Comparison of ENCODE assay signal across 17 cellular contexts in genomic region chr16:3590736-3591435, GRCh38. TPM values are rescaled to one million over a fixed set of nuclear protein-coding genes. Genes with fewer than 3 reads are reported as not detected.
DNase-seq lines count a peak whose midpoint lies in the region; ATAC-seq and TF ChIP-seq lines count a peak whose summit lies in the region.
"Had no signal": no experiment of that assay in that cellular context is flagged by ENCODE, and none has a peak within 500 bp of the region (broad histone marks: within the 10 kb centered on the region; RNA-seq: fewer than 3 reads in every experiment).

No MANE protein-coding gene starts in this region.

- TF ChIP-seq CTCF in A673 (conservative IDR thresholded peaks at IDR 0.05; ENCODE audit: low read depth, low read length): no peak
- no peak for TF ChIP-seq CTCF in GM13977 (IDR thresholded peaks at IDR 0.05; ENCODE audit: extremely low read depth, insufficient read depth, missing control alignments)
- TF ChIP-seq CTCF in Panc1 (IDR thresholded peaks at IDR 0.05): no peak
- no peak for TF ChIP-seq CTCF in gastrocnemius medialis (IDR thresholded peaks at IDR 0.05 in 4 of 5, conservative IDR thresholded peaks at IDR 0.05 in 1 of 5)

- intact Hi-C loops in A673 (cut with micrococcal nuclease; ENCODE audit: unreplicated experiment) (no loop called here), Panc1 (cut with micrococcal nuclease; ENCODE audit: unreplicated experiment) (no loop called here), gastrocnemius medialis (cut with DNase I; ENCODE audit: low total_unique reads) (no loop called here)

- no peak for DNase-seq in A673 (ENCODE audit: low spot score)
- DNase-seq in GM13977 (ENCODE audit: low spot score): peak; percentile 19
- DNase-seq in Panc1 (ENCODE audit: low read depth, low spot score): no peak
- no peak for DNase-seq in NCI-H82 (lab: John Stamatoyannopoulos, UW)
- no peak for DNase-seq in gastrocnemius medialis
- no peak for DNase-seq in NCI-H2171 treated with DMSO at 0.1 percent for 48 hours (lab: John Stamatoyannopoulos, UW)
- DNase-seq: activated effector memory CD4-positive, alpha-beta T cell treated with anti-CD3 and anti-CD28 coated beads, Interleukin-2, amount 50 U/mL, for 16 hours; amygdala; Calu3; endodermal cell; NCI-H2171; NCI-H748 treated with DMSO at 0.1 percent for 48 hours; stimulated activated CD4-positive, alpha-beta T cell treated with anti-CD3 and anti-CD28 coated beads, Interleukin-2, amount 100 ng/mL, for 48 hours; substantia nigra had no signal

- POLR2A ChIA-PET in A673 (lab: Charles Lee; ENCODE audit: low non-redundant PET) (no interaction called here), Panc1 (lab: Charles Lee) (no interaction called here)

- H3K27ac ChIP-seq in A673 (ENCODE audit: low read depth, low read length, poor library complexity, severe bottlenecking) (no peak overlapping the region), Panc1 (ENCODE audit: low read length) (no peak overlapping the region), gastrocnemius medialis (no peak overlapping the region)

- CTCF ChIA-PET in A673 (lab: Charles Lee) (no interaction called here), Panc1 (lab: Charles Lee) (no interaction called here)

- in situ Hi-C loops in GM13977 (cut with MboI; ENCODE audit: low pct_unique_long_range_greater_than_20kb, low sequenced_read_pairs, unreplicated experiment) (no loop called here), Panc1 (cut with HindIII; ENCODE audit: low pct_unique_long_range_greater_than_20kb, low sequenced_read_pairs) (no loop called here), gastrocnemius medialis (cut with MboI; ENCODE audit: low sequenced_read_pairs in 4 of 4) (no loop called here)

- H3K4me3 ChIP-seq in A673 (ENCODE audit: low read depth, low read length, poor library complexity, severe bottlenecking) (no peak overlapping the region), Panc1 (ENCODE audit: low read depth in 2 of 2, low read length in 2 of 2) (no peak overlapping the region), gastrocnemius medialis (no peak overlapping the region)

- BruUV-seq in A673 (replicated peaks; lab: Mats Ljungman, UMichigan) (TSS peak; percentile 51), Panc1 (replicated peaks; lab: Mats Ljungman, UMichigan) (TSS peak; percentile 81)

- ATAC-seq in Panc1 (no peak), esophagus mucosa (peak; percentile 78), gastrocnemius medialis (no peak), GM18873 (IDR thresholded peaks at IDR 0.05; ENCODE audit: low FRiP score, unreplicated experiment) (no peak)

- TF ChIP-seq POLR2A in gastrocnemius medialis (IDR thresholded peaks at IDR 0.05): no peak

- no peaks in the 10 kb centered on the region for H3K27me3 ChIP-seq in A673 (replicated peaks; ENCODE audit: insufficient read depth, low read depth, low read length, poor library complexity)
- no peaks in the 10 kb centered on the region for H3K27me3 ChIP-seq in Panc1 (ENCODE audit: control insufficient read depth, insufficient read depth, low read length)
- no peaks in the 10 kb centered on the region for H3K27me3 ChIP-seq in gastrocnemius medialis

- H3K4me1 ChIP-seq in A673 (ENCODE audit: insufficient read depth, low read length, poor library complexity, severe bottlenecking) (no peaks in the 10 kb centered on the region), Panc1 (ENCODE audit: control insufficient read depth, insufficient read depth, low read length) (no peaks in the 10 kb centered on the region), gastrocnemius medialis (no peaks in the 10 kb centered on the region)

- H3K9me3 ChIP-seq in A673 (ENCODE audit: low read depth, low read length, poor library complexity, severe bottlenecking) (no peaks in the 10 kb centered on the region), Panc1 (ENCODE audit: control insufficient read depth, insufficient read depth, low read depth, low read length) (no peaks in the 10 kb centered on the region), gastrocnemius medialis (no peaks in the 10 kb centered on the region)

- no peaks in the 10 kb centered on the region for H3K36me3 ChIP-seq in A673 (ENCODE audit: insufficient read depth, low read length, poor library complexity, severe bottlenecking)
- no peaks in the 10 kb centered on the region for H3K36me3 ChIP-seq in Panc1 (ENCODE audit: control insufficient read depth, insufficient read depth, low read length)
- H3K36me3 ChIP-seq in gastrocnemius medialis: peaks cover 0 to 31% of the 10 kb centered on the region in 2 donors

RNA-seq across cellular contexts. Expression of gene NLRC3, which starts 13.7 kb away (rescaled TPM):
- total RNA-seq in A673 (2021) (0.07 and 0.09 TPM in 2 replicates), Panc1 (2021; ENCODE audit: unreplicated experiment) (0.26 TPM), esophagus mucosa (0.48 TPM), gastrocnemius medialis (under 1 TPM; 0.11 to 0.26 (median 0.22) TPM)
- polyA plus RNA-seq in Panc1 (2012; ENCODE audit: insufficient read length): 0.10 TPM
- total RNA-seq: fibroblast of villous mesenchyme had no signal

RNA-seq across cellular contexts. Expression of gene SLX4, which starts 20.5 kb away (rescaled TPM):
- total RNA-seq in A673 (2021) (15.1 and 16.1 TPM in 2 replicates), Panc1 (2021; ENCODE audit: unreplicated experiment) (15.5 TPM), esophagus mucosa (4.0 TPM), gastrocnemius medialis (1 to 10 TPM; 1.8 to 3.6 (median 2.8) TPM)
- 8.7 TPM for polyA plus RNA-seq in Panc1 (2012; ENCODE audit: insufficient read length)
